ENCODE assay signal across 10 cellular contexts in the genomic region with DNA sequence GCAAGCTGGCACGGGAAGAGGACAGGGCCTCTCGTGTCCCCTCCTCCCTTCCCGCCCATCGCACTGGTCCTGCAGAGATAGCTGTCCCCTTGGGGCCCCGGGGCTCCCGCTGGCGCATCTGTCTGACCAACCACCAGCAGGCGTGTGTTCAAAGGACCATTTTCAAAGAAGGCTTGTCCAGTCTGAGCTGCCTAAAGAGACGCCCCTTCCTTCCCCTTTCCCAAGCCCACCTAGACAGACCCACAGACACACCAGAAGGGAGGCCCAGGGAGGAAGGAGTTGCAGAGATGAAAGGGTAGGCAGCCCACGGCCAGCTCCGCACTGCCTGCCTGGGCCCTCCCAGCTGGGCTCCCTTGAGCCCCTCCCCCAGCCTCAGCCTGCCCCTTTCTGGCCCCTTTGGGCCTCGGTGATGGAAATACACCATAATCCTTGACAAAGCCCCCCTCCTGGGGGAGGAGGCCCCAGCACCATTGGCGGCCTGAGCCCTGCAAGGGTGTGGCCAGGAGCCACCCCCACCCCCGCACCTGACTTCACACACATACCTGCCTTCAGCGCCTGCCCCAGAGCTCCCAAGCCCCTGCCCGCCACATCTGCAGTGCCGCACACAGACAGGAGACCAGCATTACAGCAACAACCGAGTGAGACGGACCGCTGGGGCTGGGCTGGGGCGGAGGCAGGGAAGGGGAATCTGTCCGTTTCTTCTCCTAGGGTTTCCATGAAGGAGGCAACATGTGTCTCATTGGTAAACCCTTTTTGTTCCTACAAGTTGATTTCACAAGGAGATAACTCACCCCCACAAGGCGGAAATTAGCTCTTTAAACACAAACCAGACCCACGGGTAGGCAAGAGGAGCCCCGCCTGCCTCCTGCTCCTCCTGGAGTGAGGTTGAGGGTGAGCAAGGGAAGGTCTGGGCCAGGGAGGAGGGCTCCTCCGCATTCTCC. TPM values are rescaled to one million over a fixed set of nuclear protein-coding genes. Genes with fewer than 3 reads are reported as not detected.
DNase-seq lines count a peak whose midpoint lies in the region; ATAC-seq and TF ChIP-seq lines count a peak whose summit lies in the region.
"Had no signal": no experiment of that assay in that cellular context is flagged by ENCODE, and none has a peak within 500 bp of the region (broad histone marks: within the 10 kb centered on the region; RNA-seq: fewer than 3 reads in every experiment).

A gene with protein sequence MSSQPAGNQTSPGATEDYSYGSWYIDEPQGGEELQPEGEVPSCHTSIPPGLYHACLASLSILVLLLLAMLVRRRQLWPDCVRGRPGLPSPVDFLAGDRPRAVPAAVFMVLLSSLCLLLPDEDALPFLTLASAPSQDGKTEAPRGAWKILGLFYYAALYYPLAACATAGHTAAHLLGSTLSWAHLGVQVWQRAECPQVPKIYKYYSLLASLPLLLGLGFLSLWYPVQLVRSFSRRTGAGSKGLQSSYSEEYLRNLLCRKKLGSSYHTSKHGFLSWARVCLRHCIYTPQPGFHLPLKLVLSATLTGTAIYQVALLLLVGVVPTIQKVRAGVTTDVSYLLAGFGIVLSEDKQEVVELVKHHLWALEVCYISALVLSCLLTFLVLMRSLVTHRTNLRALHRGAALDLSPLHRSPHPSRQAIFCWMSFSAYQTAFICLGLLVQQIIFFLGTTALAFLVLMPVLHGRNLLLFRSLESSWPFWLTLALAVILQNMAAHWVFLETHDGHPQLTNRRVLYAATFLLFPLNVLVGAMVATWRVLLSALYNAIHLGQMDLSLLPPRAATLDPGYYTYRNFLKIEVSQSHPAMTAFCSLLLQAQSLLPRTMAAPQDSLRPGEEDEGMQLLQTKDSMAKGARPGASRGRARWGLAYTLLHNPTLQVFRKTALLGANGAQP (minus strand): TSS at position 327 of the 941 bp plus-strand sequence. CDS start 520 bp downstream, outside the sequence.

- H3K36me3 ChIP-seq in HEK293 (ENCODE audit: control insufficient read depth in 2 of 2, insufficient read depth in 1 of 2, low read length in 2 of 2) = no peaks in the 10 kb centered on the region
- no peaks in the 10 kb centered on the region for H3K36me3 ChIP-seq in SK-N-MC (ENCODE audit: insufficient read depth, low read length)

- intact Hi-C loops in posterior vena cava (cut with DNase I) = no loop called here

- H3K4me3 ChIP-seq in HEK293 (ENCODE audit: low read depth, low read length) = no peak within 1 kb of the TSS
- peak within 1 kb of the TSS; percentile 75 for H3K4me3 ChIP-seq in SK-N-MC

- TF ChIP-seq CTCF in 22Rv1 (IDR thresholded peaks at IDR 0.05) (peak; percentile 22; the same call in 1 of the 2 replicates), HEK293 (tag by site-specific recombination; IDR thresholded peaks at IDR 0.05) (no peak)

- H3K27ac ChIP-seq in 22Rv1 (no peak within 1 kb of the TSS), HEK293 (ENCODE audit: extremely low read depth, low read depth, low read length) (peak within 1 kb of the TSS; percentile 78), SK-N-MC (peak within 1 kb of the TSS; percentile 92)

- DNase-seq in SK-N-MC (ENCODE audit: low read depth, low spot score) = peak; percentile 55
- DNase-seq in iPS DF 4.7 (ENCODE audit: extremely low read depth, low spot score) = peak; percentile 82
- no peak for DNase-seq in HUDEP-2 (lab: John Stamatoyannopoulos, UW; ENCODE audit: unreplicated experiment in 76 of 76)
- no peak for DNase-seq in foreskin melanocyte
- no peak for DNase-seq in posterior vena cava (ENCODE audit: low spot score)
- DNase-seq: DND-41, NCI-H345 had no signal

- H3K9me3 ChIP-seq in HEK293 (ENCODE audit: control insufficient read depth, insufficient read depth, low read depth, low read length) (no peaks in the 10 kb centered on the region), SK-N-MC (ENCODE audit: low read depth, low read length) (no peaks in the 10 kb centered on the region)

- ATAC-seq in GM19035 (IDR thresholded peaks at IDR 0.05; ENCODE audit: unreplicated experiment) = no peak

- H3K9ac ChIP-seq in SK-N-MC (ENCODE audit: insufficient read length) = peak within 1 kb of the TSS; percentile 57

- CTCF ChIA-PET in HEK293 (lab: Yijun Ruan, JAX) = interaction anchor here (0.6 to 3.5 kb wide), 27 partner anchors 9 to 704 kb away, joined by 3 to 22 read pairs (median 4); a partner anchor contains a TSS

- POLR2A ChIA-PET in HEK293 (lab: Yijun Ruan, JAX) = interaction anchor here (0.8 to 3.1 kb wide), 15 partner anchors 9 to 149 kb away, joined by 3 to 21 read pairs (median 4); a partner anchor contains a TSS

- peaks cover 42% of the 10 kb centered on the region for H3K4me1 ChIP-seq in HEK293 (ENCODE audit: control insufficient read depth, insufficient read depth, low read length)

TF ChIP-seq in HEK293, 187 proteins besides CTCF, POLR2A, EP300 and RAD21 (continues in another document):
- TF ChIP-seq, protein P1, sequence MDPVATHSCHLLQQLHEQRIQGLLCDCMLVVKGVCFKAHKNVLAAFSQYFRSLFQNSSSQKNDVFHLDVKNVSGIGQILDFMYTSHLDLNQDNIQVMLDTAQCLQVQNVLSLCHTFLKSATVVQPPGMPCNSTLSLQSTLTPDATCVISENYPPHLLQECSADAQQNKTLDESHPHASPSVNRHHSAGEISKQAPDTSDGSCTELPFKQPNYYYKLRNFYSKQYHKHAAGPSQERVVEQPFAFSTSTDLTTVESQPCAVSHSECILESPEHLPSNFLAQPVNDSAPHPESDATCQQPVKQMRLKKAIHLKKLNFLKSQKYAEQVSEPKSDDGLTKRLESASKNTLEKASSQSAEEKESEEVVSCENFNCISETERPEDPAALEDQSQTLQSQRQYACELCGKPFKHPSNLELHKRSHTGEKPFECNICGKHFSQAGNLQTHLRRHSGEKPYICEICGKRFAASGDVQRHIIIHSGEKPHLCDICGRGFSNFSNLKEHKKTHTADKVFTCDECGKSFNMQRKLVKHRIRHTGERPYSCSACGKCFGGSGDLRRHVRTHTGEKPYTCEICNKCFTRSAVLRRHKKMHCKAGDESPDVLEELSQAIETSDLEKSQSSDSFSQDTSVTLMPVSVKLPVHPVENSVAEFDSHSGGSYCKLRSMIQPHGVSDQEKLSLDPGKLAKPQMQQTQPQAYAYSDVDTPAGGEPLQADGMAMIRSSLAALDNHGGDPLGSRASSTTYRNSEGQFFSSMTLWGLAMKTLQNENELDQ (tag by site-specific recombination; IDR thresholded peaks at IDR 0.05; ENCODE audit: low read depth) = no peak
- TF ChIP-seq ZBTB8A (tag by site-specific recombination; IDR thresholded peaks at IDR 0.05) = peak; percentile 43; the same call in 1 of the 2 replicates
- TF ChIP-seq KLF1 (tag by site-specific recombination; IDR thresholded peaks at IDR 0.05) = peak; percentile 76
- no peak for TF ChIP-seq ZNF768 (tag by site-specific recombination; IDR thresholded peaks at IDR 0.05)
- peak; percentile 70 for TF ChIP-seq EGR2 (tag by site-specific recombination; IDR thresholded peaks at IDR 0.05; ENCODE audit: low read depth)
- TF ChIP-seq SP7 (tag by site-specific recombination; IDR thresholded peaks at IDR 0.05) = peak; percentile 73
- no peak for TF ChIP-seq KLF9 (tag by site-specific recombination; IDR thresholded peaks at IDR 0.05; ENCODE audit: low read depth)
- TF ChIP-seq ZNF10 (tag by site-specific recombination; IDR thresholded peaks at IDR 0.05) = peak; percentile 14; the same call in 1 of the 2 replicates
- no peak for TF ChIP-seq YY1 (tag by site-specific recombination; IDR thresholded peaks at IDR 0.05)
- peak; percentile 50; the same call in 1 of the 2 replicates for TF ChIP-seq WT1 (tag by site-specific recombination; IDR thresholded peaks at IDR 0.05)
- peak; percentile 81; the same call in 1 of the 2 replicates for TF ChIP-seq ZXDB (tag by site-specific recombination; IDR thresholded peaks at IDR 0.05)
- no peak for TF ChIP-seq ZNF248 (tag by site-specific recombination; IDR thresholded peaks at IDR 0.05)
- no peak for TF ChIP-seq ZNF585B (tag by site-specific recombination; IDR thresholded peaks at IDR 0.05)
- peak; percentile 92 for TF ChIP-seq SCRT2 (tag by site-specific recombination; IDR thresholded peaks at IDR 0.05)
- TF ChIP-seq ZNF48 (tag by site-specific recombination; IDR thresholded peaks at IDR 0.05) = no peak
- peak; percentile 78 for TF ChIP-seq ZNF600 (tag by site-specific recombination; IDR thresholded peaks at IDR 0.05)
- peak; percentile 88 for TF ChIP-seq ZNF223 (tag by site-specific recombination; IDR thresholded peaks at IDR 0.05)
- peak; percentile 80; the same call in 1 of the 2 replicates for TF ChIP-seq ZBTB17 (tag by site-specific recombination; IDR thresholded peaks at IDR 0.05)
- peak; percentile 75 for TF ChIP-seq ZBTB20 (tag by site-specific recombination; IDR thresholded peaks at IDR 0.05)
- peak; percentile 69 for TF ChIP-seq ZIC2 (tag by site-specific recombination; IDR thresholded peaks at IDR 0.05)
- no peak for TF ChIP-seq ZNF660 (tag by site-specific recombination; IDR thresholded peaks at IDR 0.05)

RNA-seq across cellular contexts. Expression of the gene that starts here (rescaled TPM):
- total RNA-seq in posterior vena cava = 1 to 10 TPM in 1 of 2 donors, not detected in 1; 1.3 TPM

Comparison
In these comparisons a context has a peak if more than half of its experiments do, and no peak if none do; other contexts are left out.
1. DNase-seq: peak in SK-N-MC (single experiment) and iPS DF 4.7 (single experiment); none in HUDEP-2 (0 of 76), foreskin melanocyte (single experiment) and posterior vena cava (single experiment).